ENCODE assay signal across 9 cellular contexts in genomic region chr4:165355900-165356300, GRCh38. TPM values are rescaled to one million over a fixed set of nuclear protein-coding genes. Genes with fewer than 3 reads are reported as not detected.
A peak's percentile ranks its signal among the peaks of the same experiment; 100 is the strongest.
DNase-seq lines count a peak whose midpoint lies in the region; ATAC-seq, FAIRE-seq and TF ChIP-seq lines count a peak whose summit lies in the region.
"Had no signal": no experiment of that assay in that cellular context is flagged by ENCODE, and none has a peak within 500 bp of the region (broad histone marks: within the 10 kb centered on the region; RNA-seq: fewer than 3 reads in every experiment).

No MANE protein-coding gene starts in this region.

- ATAC-seq in right lobe of liver (peak in 3 of 4 donors; percentile 56 to 89 (median 83)), GM18870 (IDR thresholded peaks at IDR 0.05; ENCODE audit: unreplicated experiment) (no peak)

- peak; percentile 87 for FAIRE-seq in G401.6 (lab: Jason Lieb, UNC)

- no peak for TF ChIP-seq POLR2A in right lobe of liver (IDR thresholded peaks at IDR 0.05)

- H3K36me3 ChIP-seq in HEK293 (ENCODE audit: control insufficient read depth in 2 of 2, insufficient read depth in 1 of 2, low read length in 2 of 2) (no peaks in the 10 kb centered on the region), right lobe of liver (no peaks in the 10 kb centered on the region)

- no peak overlapping the region for H3K4me3 ChIP-seq in HEK293 (ENCODE audit: low read depth, low read length)
- no peak overlapping the region for H3K4me3 ChIP-seq in right lobe of liver

- H3K27ac ChIP-seq in HEK293 (ENCODE audit: extremely low read depth, low read depth, low read length): no peak overlapping the region
- H3K27ac ChIP-seq in right lobe of liver: no peak overlapping the region

- intact Hi-C loops in right lobe of liver (cut with DNase I): loop anchor here (10.0 kb wide), 1 partner anchor 109 kb away; no protein-coding TSS in a partner anchor

- CTCF ChIA-PET in HEK293 (lab: Yijun Ruan, JAX): interaction anchor here (0.5 to 4.1 kb wide), 19 partner anchors 10 to 806 kb away, joined by 3 to 23 read pairs (median 4); no protein-coding TSS in a partner anchor

- POLR2A ChIA-PET in HEK293 (lab: Yijun Ruan, JAX): interaction anchor here (1.1 kb wide), 1 partner anchor 243 kb away, joined by 4 read pairs; the partner anchor contains the start of gene TMEM192

- H3K27me3 ChIP-seq in right lobe of liver: no peaks in the 10 kb centered on the region

- H3K4me1 ChIP-seq in HEK293 (ENCODE audit: control insufficient read depth, insufficient read depth, low read length) (no peaks in the 10 kb centered on the region; the same call in 1 of the 2 replicates), right lobe of liver (no peaks in the 10 kb centered on the region)

- DNase-seq in NCI-H446 treated with DMSO at 0.1 percent for 48 hours (lab: John Stamatoyannopoulos, UW) (peak; percentile 74), cerebellar cortex (ENCODE audit: low spot score) (peak; percentile 81), right lobe of liver (peak in 1 of 3 donors; percentile 23), OCI-M2 (lab: John Stamatoyannopoulos, UW; ENCODE audit: unreplicated experiment) (no peak), cortex of kidney (lab: John Stamatoyannopoulos, UW) (no peak)
- DNase-seq: naive B cell had no signal

- no peaks in the 10 kb centered on the region for H3K9me3 ChIP-seq in HEK293 (ENCODE audit: control insufficient read depth, insufficient read depth, low read depth, low read length)
- H3K9me3 ChIP-seq in right lobe of liver: no peaks in the 10 kb centered on the region

- 0% methylated on average over 2 of the region's 2 CpGs for WGBS in right lobe of liver (ENCODE audit: insufficient coverage, low coverage, low lambda C conversion rate, missing lambda C conversion rate)

- 0 out of 2 replicates have a peak, but pooled peaks have one; percentile 17 for TF ChIP-seq CTCF in HEK293 (tag by site-specific recombination; IDR thresholded peaks at IDR 0.05)
- peak; percentile 30 to 59 (median 44) for TF ChIP-seq CTCF in right lobe of liver (IDR thresholded peaks at IDR 0.05)

TF ChIP-seq in HEK293, 187 proteins besides CTCF, POLR2A, EP300 and RAD21:
- TF ChIP-seq ZNF654 (tag by site-specific recombination; IDR thresholded peaks at IDR 0.05; ENCODE audit: low read depth) (peak; percentile 64), ZNF639 (tag by site-specific recombination; IDR thresholded peaks at IDR 0.05) (no peak), ZNF302 (tag by site-specific recombination; IDR thresholded peaks at IDR 0.05; ENCODE audit: low read depth) (no peak)
- TF ChIP-seq, protein P1, sequence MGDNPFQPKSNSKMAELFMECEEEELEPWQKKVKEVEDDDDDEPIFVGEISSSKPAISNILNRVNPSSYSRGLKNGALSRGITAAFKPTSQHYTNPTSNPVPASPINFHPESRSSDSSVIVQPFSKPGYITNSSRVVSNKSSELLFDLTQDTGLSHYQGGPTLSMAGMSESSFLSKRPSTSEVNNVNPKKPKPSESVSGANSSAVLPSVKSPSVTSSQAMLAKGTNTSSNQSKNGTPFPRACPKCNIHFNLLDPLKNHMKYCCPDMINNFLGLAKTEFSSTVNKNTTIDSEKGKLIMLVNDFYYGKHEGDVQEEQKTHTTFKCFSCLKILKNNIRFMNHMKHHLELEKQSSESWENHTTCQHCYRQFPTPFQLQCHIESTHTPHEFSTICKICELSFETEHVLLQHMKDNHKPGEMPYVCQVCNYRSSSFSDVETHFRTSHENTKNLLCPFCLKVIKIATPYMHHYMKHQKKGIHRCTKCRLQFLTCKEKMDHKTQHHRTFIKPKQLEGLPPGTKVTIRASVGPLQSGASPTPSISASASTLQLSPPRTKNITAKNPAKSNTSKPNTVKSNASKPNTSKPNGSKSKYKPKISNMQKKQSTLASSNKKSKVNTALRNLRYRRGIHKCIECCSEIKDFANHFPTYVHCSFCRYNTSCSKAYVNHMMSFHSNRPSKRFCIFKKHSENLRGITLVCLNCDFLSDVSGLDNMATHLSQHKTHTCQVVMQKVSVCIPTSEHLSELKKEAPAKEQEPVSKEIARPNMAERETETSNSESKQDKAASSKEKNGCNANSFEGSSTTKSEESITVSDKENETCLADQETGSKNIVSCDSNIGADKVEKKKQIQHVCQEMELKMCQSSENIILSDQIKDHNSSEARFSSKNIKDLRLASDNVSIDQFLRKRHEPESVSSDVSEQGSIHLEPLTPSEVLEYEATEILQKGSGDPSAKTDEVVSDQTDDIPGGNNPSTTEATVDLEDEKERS (tag by site-specific recombination; IDR thresholded peaks at IDR 0.05): no peak

RNA-seq across cellular contexts. Expression of gene CPE, which starts 22.9 kb away (rescaled TPM):
- 10 to 100 TPM in 2 of 6 experiments, 1 to 10 TPM in 4; 4.2 to 17.3 (median 9.4) TPM for total RNA-seq in right lobe of liver

RNA-seq across cellular contexts. Expression of gene MSMO1, which starts 28.4 kb away (rescaled TPM):
- total RNA-seq in right lobe of liver: 100 to 1,000 TPM in 4 of 6 experiments, 10 to 100 TPM in 2; 81.8 to 368 (median 122) TPM

Comparison
In these comparisons a context has a peak if more than half of its experiments do, and no peak if none do; other contexts are left out.
1. DNase-seq: peak in NCI-H446 treated with DMSO at 0.1 percent for 48 hours (single experiment) and cerebellar cortex (single experiment); none in OCI-M2 (single experiment) and cortex of kidney (single experiment).